ENCODE assay signal across 24 cellular contexts in the genomic region with DNA sequence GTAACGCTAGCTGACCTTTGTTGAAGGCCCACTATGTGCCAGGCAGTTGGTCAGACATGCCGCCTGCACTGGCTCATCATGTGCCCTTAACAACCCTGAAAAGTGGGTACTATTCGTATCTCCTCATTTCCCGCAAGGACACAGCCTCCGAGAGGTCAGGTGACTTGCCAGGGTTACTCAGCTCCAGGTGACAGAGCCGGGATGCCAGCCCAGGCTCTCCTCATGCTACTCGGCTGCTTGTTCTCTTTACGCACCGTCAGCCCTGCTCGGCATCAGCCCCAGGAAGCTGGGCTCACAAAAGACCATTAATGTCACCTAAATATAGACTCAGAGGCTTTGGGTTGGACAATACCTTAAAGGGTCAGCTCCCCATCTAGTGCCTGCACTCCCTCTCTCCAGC. TPM values are rescaled to one million over a fixed set of nuclear protein-coding genes. Genes with fewer than 3 reads are reported as not detected.
"Had no signal": no experiment of that assay in that cellular context is flagged by ENCODE, and none has a peak within 500 bp of the region (broad histone marks: within the 10 kb centered on the region; RNA-seq: fewer than 3 reads in every experiment).

No MANE protein-coding gene starts in this region.

- H3K36me3 ChIP-seq: right atrium auricular region, sigmoid colon, stomach, thoracic aorta, upper lobe of left lung, uterus had no signal

- H3K27ac ChIP-seq: coronary artery, foreskin keratinocyte, right atrium auricular region, sigmoid colon, skin epidermis, stomach, thoracic aorta, upper lobe of left lung, uterus had no signal

- H3K4me1 ChIP-seq: foreskin keratinocyte, sigmoid colon, stomach, upper lobe of left lung, uterus had no signal

- FAIRE-seq: endothelial cell of umbilical vein had no signal

- ATAC-seq: foreskin keratinocyte; naive thymus-derived CD4-positive, alpha-beta T cell; stimulated activated naive B cell treated with anti-CD40 and anti-IgM and Interleukin-4, amounts not matched to agents 10 μg/mL and 1 μg/mL and 100 μg/mL, for 72 hours had no signal

- H3K4me3 ChIP-seq: coronary artery, right atrium auricular region, sigmoid colon, skin epidermis, stomach, thoracic aorta, upper lobe of left lung, uterus had no signal

- H3K9me3 ChIP-seq: right atrium auricular region, sigmoid colon, stomach, thoracic aorta, upper lobe of left lung, uterus had no signal

- H3K27me3 ChIP-seq: foreskin keratinocyte, right atrium auricular region, sigmoid colon, stomach, upper lobe of left lung, uterus had no signal

- DNase-seq: effector CD4-positive, alpha-beta T cell; endodermal cell; erythroblast; foreskin keratinocyte; immature natural killer cell; mesendoderm; naive thymus-derived CD4-positive, alpha-beta T cell; sigmoid colon; stimulated activated CD4-positive, alpha-beta T cell treated with anti-CD3 and anti-CD28 coated beads, Interleukin-2, amount 100 ng/mL, for 24 hours; stimulated activated CD4-positive, alpha-beta T cell treated with anti-CD3 and anti-CD28 coated beads, Interleukin-4, amount 100 ng/mL, for 4 hours; stimulated activated naive B cell treated with anti-CD40 and anti-IgM and Interleukin-4, amounts not matched to agents 10 μg/mL and 1 μg/mL and 100 μg/mL, for 72 hours; stomach; uterus had no signal

RNA-seq across cellular contexts. Expression of gene GRHL3, which starts 29.0 kb away (rescaled TPM):
- total RNA-seq: dermis microvascular lymphatic vessel endothelial cell; endothelial cell of umbilical vein; lung microvascular endothelial cell; mononuclear cell; naive thymus-derived CD4-positive, alpha-beta T cell; osteocyte; sigmoid colon had no signal
- polyA plus RNA-seq: endothelial cell of umbilical vein; immature natural killer cell; naive thymus-derived CD4-positive, alpha-beta T cell; neural cell had no signal
